14 cellular contexts compared by ENCODE assay signal in the genomic region with DNA sequence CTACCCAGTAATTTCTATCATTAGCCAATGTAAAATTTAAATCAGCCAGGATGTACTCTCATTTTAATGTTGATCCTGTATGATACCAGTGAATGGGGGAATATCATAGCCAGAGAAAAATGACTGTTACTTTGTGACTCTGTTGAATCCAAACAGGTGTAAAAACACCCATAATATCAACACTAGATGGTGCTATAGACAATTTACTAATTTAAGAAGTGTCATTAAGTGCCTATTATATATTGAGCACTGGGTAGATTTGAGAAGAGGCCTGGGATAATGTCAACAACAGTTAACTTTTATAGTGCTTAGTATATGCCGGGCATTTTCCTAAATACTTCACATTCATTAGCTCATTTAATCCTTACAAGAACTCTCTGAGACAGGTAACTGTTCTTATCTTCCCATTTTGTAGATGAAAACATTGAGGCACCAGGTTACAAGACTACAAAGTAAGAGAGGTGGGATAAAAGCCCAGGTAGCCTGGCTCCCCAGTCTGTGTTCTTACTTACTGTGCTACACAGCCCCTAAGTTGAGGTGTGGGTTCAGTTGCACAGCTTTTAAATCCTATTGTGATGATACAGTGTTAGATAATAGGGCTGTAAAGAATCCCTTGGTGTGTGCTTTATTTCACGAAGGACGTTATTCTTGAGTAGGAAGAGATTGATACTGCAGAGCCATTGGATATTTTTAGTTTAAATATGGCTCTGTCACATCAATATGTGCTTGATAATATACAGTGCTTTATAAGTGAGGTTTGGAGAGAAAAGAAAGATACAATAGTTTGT.
A peak's percentile ranks its signal among the peaks of the same experiment; 100 is the strongest.
DNase-seq lines count a peak whose midpoint lies in the region; ATAC-seq and TF ChIP-seq lines count a peak whose summit lies in the region.
"Had no signal": no experiment of that assay in that cellular context is flagged by ENCODE, and none has a peak within 500 bp of the region (broad histone marks: within the 10 kb centered on the region; RNA-seq: fewer than 3 reads in every experiment).

No MANE protein-coding gene starts in this region.

- peaks cover 8% of the 10 kb centered on the region; the same call in 1 of the 2 replicates for H3K27me3 ChIP-seq in Panc1 (ENCODE audit: control insufficient read depth, insufficient read depth, low read length)
- H3K27me3 ChIP-seq in hepatocyte: no peaks in the 10 kb centered on the region

- ATAC-seq in Panc1: no peak
- ATAC-seq in HG02981 (IDR thresholded peaks at IDR 0.05; ENCODE audit: unreplicated experiment): no peak
- no peak for ATAC-seq in GM18517 (IDR thresholded peaks at IDR 0.05; ENCODE audit: unreplicated experiment)
- ATAC-seq: stimulated activated memory B cell treated with anti-CD40 and anti-IgM and Interleukin-4, amounts not matched to agents 10 μg/mL and 1 μg/mL and 100 μg/mL, for 72 hours had no signal

- no peaks in the 10 kb centered on the region for H3K79me2 ChIP-seq in hepatocyte

- intact Hi-C loops in Panc1 (cut with micrococcal nuclease; ENCODE audit: unreplicated experiment) (no loop called here), posterior vena cava (cut with DNase I) (no loop called here)

- POLR2A ChIA-PET in Panc1 (lab: Charles Lee): no interaction called here

- WGBS in hepatocyte (ENCODE audit: low lambda C conversion rate, missing lambda C conversion rate): 82% methylated on average over 3 of the region's 3 CpGs

- H3K36me3 ChIP-seq in Panc1 (ENCODE audit: control insufficient read depth, insufficient read depth, low read length) (no peaks in the 10 kb centered on the region), hepatocyte (replicated peaks; ENCODE audit: insufficient read depth, low read depth) (no peaks in the 10 kb centered on the region)

- in situ Hi-C loops in Panc1 (cut with HindIII; ENCODE audit: low pct_unique_long_range_greater_than_20kb, low sequenced_read_pairs): no loop called here

- H4K20me1 ChIP-seq in hepatocyte (ENCODE audit: insufficient read depth, poor library complexity, severe bottlenecking): no peaks in the 10 kb centered on the region

- H3K9me3 ChIP-seq in Panc1 (ENCODE audit: control insufficient read depth, insufficient read depth, low read depth, low read length) (no peaks in the 10 kb centered on the region), hepatocyte (ENCODE audit: low read depth) (no peaks in the 10 kb centered on the region)

- no peak overlapping the region for H2AFZ ChIP-seq in hepatocyte

- CTCF ChIA-PET in Panc1 (lab: Charles Lee): no interaction called here

- no TSS peak for BruUV-seq in Panc1 (replicated peaks; lab: Mats Ljungman, UMichigan)

- H3K4me2 ChIP-seq in hepatocyte: no peak overlapping the region

- DNase-seq in AML-193 (lab: John Stamatoyannopoulos, UW) (peak; percentile 21 to 29), Panc1 (ENCODE audit: low read depth, low spot score) (no peak), hepatocyte (ENCODE audit: low spot score) (no peak), posterior vena cava (ENCODE audit: low spot score) (no peak)
- DNase-seq in activated CD4-positive, alpha-beta T cell treated with anti-CD3 and anti-CD28 coated beads for 48 hours: no peak
- DNase-seq: activated CD4-positive, alpha-beta memory T cell treated with anti-CD3 and anti-CD28 coated beads for 36 hours; activated gamma-delta T cell; CD4-positive, alpha-beta T cell; central memory CD4-positive, alpha-beta T cell; NCI-H510A treated with DMSO at 0.1 percent for 48 hours had no signal

- H3K27ac ChIP-seq in Panc1 (ENCODE audit: low read length) (no peak overlapping the region), hepatocyte (no peak overlapping the region)

- TF ChIP-seq CTCF in GM12873 (IDR thresholded peaks at IDR 0.05; ENCODE audit: insufficient read depth, low read depth, low read length, missing control alignments): peak; percentile 37
- peak; percentile 39; the same call in 1 of the 2 replicates for TF ChIP-seq CTCF in Panc1 (IDR thresholded peaks at IDR 0.05)
- TF ChIP-seq CTCF in hepatocyte (IDR thresholded peaks at IDR 0.05; ENCODE audit: poor library complexity): peak; percentile 25

- H3K4me1 ChIP-seq in Panc1 (ENCODE audit: control insufficient read depth, insufficient read depth, low read length) (no peaks in the 10 kb centered on the region), hepatocyte (ENCODE audit: insufficient read depth) (no peaks in the 10 kb centered on the region)

- H3K4me3 ChIP-seq in Panc1 (ENCODE audit: low read depth in 2 of 2, low read length in 2 of 2): no peak overlapping the region
- H3K4me3 ChIP-seq in hepatocyte: no peak overlapping the region

- no peaks in the 10 kb centered on the region for H3K9me2 ChIP-seq in hepatocyte (replicated peaks; ENCODE audit: insufficient read depth)

Comparison
In these comparisons a context has a peak if more than half of its experiments do, and no peak if none do; other contexts are left out.
1. DNase-seq: peak in AML-193 (2 of 2); none in Panc1 (single experiment), hepatocyte (single experiment), posterior vena cava (single experiment) and activated CD4-positive, alpha-beta T cell treated with anti-CD3 and anti-CD28 coated beads for 48 hours (single experiment).
2. Peak in every context shown above with its lines, with median percentiles within 50 percentile points of each other: CTCF ChIP-seq.